Comparison of ENCODE assay signal across 34 cellular contexts in genomic region chr12:49501895-49502294, GRCh38. TPM values are rescaled to one million over a fixed set of nuclear protein-coding genes. Genes with fewer than 3 reads are reported as not detected.
A peak's percentile ranks its signal among the peaks of the same experiment; 100 is the strongest.
DNase-seq lines count a peak whose midpoint lies in the region; ATAC-seq, FAIRE-seq and TF ChIP-seq lines count a peak whose summit lies in the region.
"Had no signal": no experiment of that assay in that cellular context is flagged by ENCODE, and none has a peak within 500 bp of the region (broad histone marks: within the 10 kb centered on the region; RNA-seq: fewer than 3 reads in every experiment).

No MANE protein-coding gene starts in this region.

- no peak for TF ChIP-seq CTCF in IMR-90 (conservative IDR thresholded peaks at IDR 0.05; ENCODE audit: low read depth, low read length)
- no peak for TF ChIP-seq CTCF in GM12878 (IDR thresholded peaks at IDR 0.05 in 2 of 3, conservative IDR thresholded peaks at IDR 0.05 in 1 of 3; ENCODE audit: control insufficient read depth in 2 of 3, extremely low read depth in 1 of 3, insufficient read depth in 1 of 3, low read depth in 3 of 3, low read length in 3 of 3)
- no peak for TF ChIP-seq CTCF in progenitor cell of endocrine pancreas (IDR thresholded peaks at IDR 0.05; ENCODE audit: unreplicated experiment)

- 0 out of 2 replicates have a peak, but pooled peaks cover 3% of the 10 kb centered on the region for H3K9me1 ChIP-seq in IMR-90 (ENCODE audit: insufficient read depth, low read length)

- intact Hi-C loops in activated naive CD4-positive, alpha-beta T cell treated with anti-CD3 and anti-CD28 coated beads for 36 hours (cut with micrococcal nuclease): no loop called here
- intact Hi-C loops in IMR-90 (cut with micrococcal nuclease) (no loop called here), GM12878 (cut with micrococcal nuclease; ENCODE audit: unreplicated experiment) (no loop called here)

- dilution Hi-C loops in IMR-90 (cut with HindIII; ENCODE audit: low sequenced_read_pairs, unreplicated experiment): loop anchor here (25.0 kb wide), 1 partner anchor 140 kb away; the partner anchor contains the start of gene SPATS2

- POLR2A ChIA-PET in IMR-90 (lab: Charles Lee; ENCODE audit: unreplicated experiment): no interaction called here
- POLR2A ChIA-PET in GM12878 (lab: Charles Lee): interaction anchor here (1.1 kb wide), 1 partner anchor 135 kb away, joined by 3 read pairs; no protein-coding TSS in a partner anchor

- H3K27ac ChIP-seq in IMR-90 (ENCODE audit: insufficient read depth, low read length) (no peak overlapping the region), GM12878 (ENCODE audit: control insufficient read depth, insufficient read depth) (peak overlapping the region; percentile 24; the same call in 1 of the 2 replicates)
- H3K27ac ChIP-seq: cardiac muscle cell, esophagus squamous epithelium, gastrocnemius medialis, skin epidermis, vagina had no signal

- no peak overlapping the region; the same call in 1 of the 2 replicates for H3K14ac ChIP-seq in IMR-90 (replicated peaks; ENCODE audit: low read depth, low read length)

- no peaks in the 10 kb centered on the region for H3K79me2 ChIP-seq in GM12878 (ENCODE audit: control insufficient read depth, insufficient read depth, low read length)

- TF ChIP-seq RAD21 in IMR-90 (IDR thresholded peaks at IDR 0.05; ENCODE audit: low read length) (no peak), GM12878 (IDR thresholded peaks at IDR 0.05; ENCODE audit: insufficient read depth, low read depth, low read length) (no peak)

- H3K9me3 ChIP-seq in IMR-90 (ENCODE audit: control insufficient read depth, insufficient read depth, low read length) (no peaks in the 10 kb centered on the region; the same call in 1 of the 2 replicates), GM12878 (replicated peaks; ENCODE audit: control insufficient read depth, insufficient read depth, low read length) (no peaks in the 10 kb centered on the region)
- H3K9me3 ChIP-seq: esophagus squamous epithelium, gastrocnemius medialis, vagina had no signal

- no peaks in the 10 kb centered on the region for H3K36me3 Mint-ChIP-seq in activated naive CD4-positive, alpha-beta T cell treated with anti-CD3 and anti-CD28 coated beads for 36 hours (ENCODE audit: low read depth)
- peaks cover 5% of the 10 kb centered on the region for H3K36me3 Mint-ChIP-seq in activated naive CD4-positive, alpha-beta T cell treated with anti-CD3 and anti-CD28 coated beads, Interleukin-2, amount 10 ng/mL, durations not matched to agents 7 days and 5 days
- peaks cover 33% of the 10 kb centered on the region for H3K36me3 Mint-ChIP-seq in progenitor cell of endocrine pancreas (ENCODE audit: insufficient read depth)

- H3K27ac Mint-ChIP-seq in activated naive CD4-positive, alpha-beta T cell treated with anti-CD3 and anti-CD28 coated beads for 36 hours: peak overlapping the region; percentile 36
- H3K27ac Mint-ChIP-seq in activated naive CD4-positive, alpha-beta T cell treated with anti-CD3 and anti-CD28 coated beads, Interleukin-2, amount 10 ng/mL, durations not matched to agents 7 days and 5 days: no peak overlapping the region
- H3K27ac Mint-ChIP-seq in progenitor cell of endocrine pancreas: peak overlapping the region; percentile 49
- H3K27ac Mint-ChIP-seq: WTC11 had no signal

- H3K4me1 Mint-ChIP-seq in activated naive CD4-positive, alpha-beta T cell treated with anti-CD3 and anti-CD28 coated beads for 36 hours (ENCODE audit: low read depth): peaks cover 18% of the 10 kb centered on the region
- peaks cover 11% of the 10 kb centered on the region for H3K4me1 Mint-ChIP-seq in activated naive CD4-positive, alpha-beta T cell treated with anti-CD3 and anti-CD28 coated beads, Interleukin-2, amount 10 ng/mL, durations not matched to agents 7 days and 5 days
- peaks cover 15% of the 10 kb centered on the region for H3K4me1 Mint-ChIP-seq in progenitor cell of endocrine pancreas (ENCODE audit: low read depth)
- H3K4me1 Mint-ChIP-seq: immature natural killer cell, WTC11 had no signal

- H3K4me2 ChIP-seq in IMR-90 (ENCODE audit: low read depth, low read length) (no peak overlapping the region), GM12878 (ENCODE audit: control insufficient read depth, insufficient read depth) (0 out of 2 replicates have a peak overlapping the region, but pooled peaks have one; percentile 22)

- no peaks in the 10 kb centered on the region for H3K27me3 Mint-ChIP-seq in activated naive CD4-positive, alpha-beta T cell treated with anti-CD3 and anti-CD28 coated beads for 36 hours (ENCODE audit: low read depth)
- H3K27me3 Mint-ChIP-seq in activated naive CD4-positive, alpha-beta T cell treated with anti-CD3 and anti-CD28 coated beads, Interleukin-2, amount 10 ng/mL, durations not matched to agents 7 days and 5 days: no peaks in the 10 kb centered on the region
- H3K27me3 Mint-ChIP-seq in progenitor cell of endocrine pancreas: no peaks in the 10 kb centered on the region

- SMC1A ChIA-PET in GM12878 (lab: Charles Lee; ENCODE audit: uncharacterized antibody, unreplicated experiment): interaction anchor here (6.5 to 33.2 kb wide), 2 partner anchors 11 to 140 kb away, joined by 43 to 740 read pairs; partner anchors contain the start of gene SPATS2

- H4K20me1 ChIP-seq in IMR-90 (ENCODE audit: insufficient read depth, low read length) (no peaks in the 10 kb centered on the region), GM12878 (ENCODE audit: control insufficient read depth, insufficient read depth) (no peaks in the 10 kb centered on the region)

- H4K8ac ChIP-seq in IMR-90 (ENCODE audit: low read depth in 2 of 2, low read length in 2 of 2): peak overlapping the region in 1 of 2 experiments; percentile 52; a peak in 1 of 4 replicates

- peak overlapping the region; percentile 14; the same call in 1 of the 2 replicates for H3K23ac ChIP-seq in IMR-90 (ENCODE audit: low read depth, low read length)

- no peak overlapping the region for H3K56ac ChIP-seq in IMR-90 (ENCODE audit: extremely low read depth, insufficient read depth, low read length)

- H2AK5ac ChIP-seq in IMR-90 (ENCODE audit: low read depth, low read length): no peak overlapping the region

- peak overlapping the region; percentile 46; the same call in 1 of the 2 replicates for H3K4ac ChIP-seq in IMR-90 (ENCODE audit: low read depth, low read length)

- peak; percentile 7 for FAIRE-seq in GM12878 (lab: Jason Lieb, UNC)
- FAIRE-seq: D721Med, GM18507, H1 had no signal

- RAD21 ChIA-PET in GM12878 (lab: Charles Lee; ENCODE audit: unreplicated experiment): interaction anchor here (1.3 kb wide), 1 partner anchor 10 kb away, joined by 5 read pairs; no protein-coding TSS in a partner anchor

- H3K18ac ChIP-seq in IMR-90 (ENCODE audit: low read depth, low read length): no peak overlapping the region

- H4K91ac ChIP-seq in IMR-90 (ENCODE audit: insufficient read depth, low read depth, low read length): no peak overlapping the region

- no peak overlapping the region for H2BK20ac ChIP-seq in IMR-90 (ENCODE audit: low read depth, low read length)

- H3K4me3 Mint-ChIP-seq in activated naive CD4-positive, alpha-beta T cell treated with anti-CD3 and anti-CD28 coated beads for 36 hours: no peak overlapping the region
- no peak overlapping the region for H3K4me3 Mint-ChIP-seq in activated naive CD4-positive, alpha-beta T cell treated with anti-CD3 and anti-CD28 coated beads, Interleukin-2, amount 10 ng/mL, durations not matched to agents 7 days and 5 days
- no peak overlapping the region for H3K4me3 Mint-ChIP-seq in progenitor cell of endocrine pancreas (ENCODE audit: low read depth)
- H3K4me3 Mint-ChIP-seq: immature natural killer cell, WTC11 had no signal

- H3K36me3 ChIP-seq in IMR-90 (ENCODE audit: control insufficient read depth, insufficient read depth, low read length) (peaks cover 9% of the 10 kb centered on the region), GM12878 (ENCODE audit: control insufficient read depth in 2 of 2, insufficient read depth in 2 of 2, low read length in 1 of 2) (peaks cover 0 to 25% of the 10 kb centered on the region in 2 experiments)

- H3K9ac ChIP-seq in IMR-90 (ENCODE audit: low read depth, low read length) (no peak overlapping the region), GM12878 (ENCODE audit: control insufficient read depth, insufficient read depth, low read length) (no peak overlapping the region)

- H2BK15ac ChIP-seq in IMR-90 (ENCODE audit: low read depth, low read length): no peak overlapping the region

- CTCF ChIA-PET in activated naive CD4-positive, alpha-beta T cell treated with anti-CD3 and anti-CD28 coated beads for 36 hours (lab: Charles Lee): interaction anchor here (1.2 to 7.1 kb wide), 4 partner anchors 10 to 143 kb away, joined by 3 to 46 read pairs (median 6); no protein-coding TSS in a partner anchor
- CTCF ChIA-PET in activated naive CD4-positive, alpha-beta T cell treated with anti-CD3 and anti-CD28 coated beads, Interleukin-2, amount 10 ng/mL, durations not matched to agents 7 days and 5 days (lab: Charles Lee): interaction anchor here (0.5 to 2.0 kb wide), 3 partner anchors 12 to 143 kb away, joined by 3 to 11 read pairs (median 4); no protein-coding TSS in a partner anchor
- CTCF ChIA-PET in IMR-90 (lab: Yijun Ruan, JAX) (no interaction called here), GM12878 (lab: Yijun Ruan, JAX) (interaction anchor here (2.0 kb wide), 1 partner anchor 144 kb away, joined by 10 read pairs; no protein-coding TSS in a partner anchor)

- H3K4me1 ChIP-seq in IMR-90 (ENCODE audit: control insufficient read depth, insufficient read depth, low read length): peaks cover 5% of the 10 kb centered on the region
- peaks cover 11% of the 10 kb centered on the region for H3K4me1 ChIP-seq in GM12878 (ENCODE audit: control insufficient read depth, insufficient read depth, low read length)
- H3K4me1 ChIP-seq: gastrocnemius medialis, vagina had no signal

- H2AFZ ChIP-seq in IMR-90 (replicated peaks; ENCODE audit: low read length, poor library complexity): no peak overlapping the region
- no peak overlapping the region for H2AFZ ChIP-seq in GM12878 (ENCODE audit: control insufficient read depth, low read depth, low read length)

- BruUV-seq in IMR-90 (replicated peaks; lab: Mats Ljungman, UMichigan) (no TSS peak), GM12878 (replicated peaks; lab: Mats Ljungman, UMichigan) (no TSS peak)

- no peak for DNase-seq in activated naive CD4-positive, alpha-beta T cell treated with anti-CD3 and anti-CD28 coated beads for 36 hours
- no peak for DNase-seq in activated naive CD4-positive, alpha-beta T cell treated with anti-CD3 and anti-CD28 coated beads, Interleukin-2, amount 10 ng/mL, durations not matched to agents 7 days and 5 days
- DNase-seq in IMR-90: no peak
- no peak for DNase-seq in GM12878 (ENCODE audit: low read depth, low spot score)
- no peak for DNase-seq in progenitor cell of endocrine pancreas (ENCODE audit: low spot score, unreplicated experiment)
- no peak for DNase-seq in NCI-H510A treated with DMSO at 0.1 percent for 48 hours (lab: John Stamatoyannopoulos, UW)
- DNase-seq in stimulated activated naive CD8-positive, alpha-beta T cell treated with anti-CD3 and anti-CD28 coated beads, Interleukin-15, Interleukin-2, amounts not matched to agents 100 U/mL and 50 U/mL, for 24 hours: no peak
- DNase-seq: ACHN; activated CD4-positive, alpha-beta T cell treated with anti-CD3 and anti-CD28 coated beads, Interleukin-2, amount 50 U/mL, for 48 hours; activated naive CD4-positive, alpha-beta T cell; activated T-cell treated with anti-CD3 and anti-CD28 coated beads for 4 hours; anterior cingulate cortex; cortex of kidney; esophagus squamous epithelium; gastrocnemius medialis; hippocampal formation; immature natural killer cell; mesendoderm; NCI-H1048; NCI-H1694 treated with DMSO at 0.1 percent for 48 hours; NCI-H2171 treated with DMSO at 0.1 percent for 48 hours; NCI-H524 treated with DMSO at 0.1 percent for 48 hours; occipital lobe; stimulated activated CD4-positive, alpha-beta T cell treated with anti-CD3 and anti-CD28 coated beads, Interleukin-2, amount 100 ng/mL, for 24 hours; substantia nigra had no signal

- H3K4me3 ChIP-seq in IMR-90 (ENCODE audit: insufficient read depth, low read depth, low read length): no peak overlapping the region
- no peak overlapping the region for H3K4me3 ChIP-seq in GM12878
- H3K4me3 ChIP-seq: cardiac muscle cell, esophagus squamous epithelium, gastrocnemius medialis, skin epidermis, vagina had no signal

- no CpG with 5 or more reads among the region's 1 CpG for WGBS in IMR-90 (ENCODE audit: extremely low coverage in 2 of 2, insufficient read length in 1 of 2), 2 experiments
- 58% methylated on average over 1 of the region's 1 CpG for WGBS in GM12878 (ENCODE audit: insufficient coverage, insufficient replicate concordance, low lambda C conversion rate, missing lambda C conversion rate)

- no peaks in the 10 kb centered on the region for H3K27me3 ChIP-seq in IMR-90 (ENCODE audit: control insufficient read depth, insufficient read depth, low read length)
- H3K27me3 ChIP-seq in GM12878 (replicated peaks in 1 of 2; ENCODE audit: control insufficient read depth in 2 of 2, insufficient read depth in 2 of 2, low read length in 1 of 2): no peaks in the 10 kb centered on the region
- H3K27me3 ChIP-seq: cardiac muscle cell, esophagus squamous epithelium, gastrocnemius medialis, vagina had no signal

- peak overlapping the region; percentile 64 for H2BK5ac ChIP-seq in IMR-90 (ENCODE audit: low read depth, low read length, poor library complexity, severe bottlenecking)

- H4K5ac ChIP-seq in IMR-90 (ENCODE audit: low read depth, low read length): no peak overlapping the region

- in situ Hi-C loops in IMR-90 (cut with MboI; ENCODE audit: low sequenced_read_pairs) (no loop called here), GM12878 (cut with MboI) (no loop called here)

- no peak for TF ChIP-seq EP300 in GM12878 (IDR thresholded peaks at IDR 0.05; ENCODE audit: borderline replicate concordance in 1 of 2, control insufficient read depth in 1 of 2, low read depth in 2 of 2, low read length in 2 of 2)

- H2AK9ac ChIP-seq in IMR-90 (replicated peaks; ENCODE audit: low read depth, low read length, poor library complexity): no peak overlapping the region

- TF ChIP-seq POLR2A in IMR-90 (IDR thresholded peaks at IDR 0.05; ENCODE audit: low read depth, low read length) (no peak), GM12878 (IDR thresholded peaks at IDR 0.05; ENCODE audit: low read depth, low read length) (no peak)

- no peaks in the 10 kb centered on the region for H3K9me3 Mint-ChIP-seq in activated naive CD4-positive, alpha-beta T cell treated with anti-CD3 and anti-CD28 coated beads for 36 hours
- H3K9me3 Mint-ChIP-seq in activated naive CD4-positive, alpha-beta T cell treated with anti-CD3 and anti-CD28 coated beads, Interleukin-2, amount 10 ng/mL, durations not matched to agents 7 days and 5 days: no peaks in the 10 kb centered on the region
- H3K9me3 Mint-ChIP-seq in progenitor cell of endocrine pancreas (ENCODE audit: low read depth): no peaks in the 10 kb centered on the region
- H3K9me3 Mint-ChIP-seq: immature natural killer cell had no signal

- peak overlapping the region; percentile 16; the same call in 1 of the 2 replicates for H2BK120ac ChIP-seq in IMR-90 (ENCODE audit: low read depth, low read length)

- no peak for ATAC-seq in IMR-90 (ENCODE audit: low read depth)
- no peak for ATAC-seq in GM12878
- ATAC-seq in HG02610 (IDR thresholded peaks at IDR 0.05; ENCODE audit: unreplicated experiment): no peak
- no peak for ATAC-seq in stimulated activated naive CD8-positive, alpha-beta T cell treated with anti-CD3 and anti-CD28 coated beads, Interleukin-15, Interleukin-2, amounts not matched to agents 100 U/mL and 50 U/mL, for 24 hours
- ATAC-seq: gastrocnemius medialis, left lobe of liver, WTC11 had no signal

- H3K79me1 ChIP-seq in IMR-90 (ENCODE audit: low read depth in 1 of 2, low read length in 2 of 2): peaks cover 4 to 23% of the 10 kb centered on the region in 2 experiments

RNA-seq across cellular contexts. Expression of gene KCNH3, which starts 36.9 kb away (rescaled TPM):
- under 1 TPM; 0.57 to 0.91 TPM for total RNA-seq in activated naive CD4-positive, alpha-beta T cell treated with anti-CD3 and anti-CD28 coated beads for 36 hours
- total RNA-seq in IMR-90 (2012; rRNA removed) (0.28 TPM in 1 of 2 replicates, not detected in the other), GM12878 (2014; rRNA removed) (0.11 and 0.45 TPM in 2 replicates), GM12878 (2014; rRNA removed; fragmentation: Illumina TruSeq; extraction: Trizol) (0.05 TPM in 1 of 2 replicates, not detected in the other), GM12878 (2021) (0.08 and 0.29 TPM in 2 replicates), progenitor cell of endocrine pancreas (29.2 and 31.9 TPM in 2 replicates)
- polyA plus RNA-seq in IMR-90 (2012; rRNA removed) (0.10 and 0.20 TPM in 2 replicates), GM12878 (2011; rRNA removed) (0.03 TPM in 1 of 2 replicates, not detected in the other), GM12878 (2014; fragmentation: Illumina TruSeq; extraction: Trizol) (0.04 TPM in 1 of 2 replicates, not detected in the other), GM12878 (2014; fragmentation: Nextera tagmentation; extraction: Ambion mirVana) (not detected), GM12878 (2014; rRNA removed) (0.26 and 0.49 TPM in 2 replicates), GM12878 (2016; fragmentation: Nextera tagmentation; extraction: Ambion mirVana) (not detected)
- polyA plus RNA-seq in IMR-90 (2012; cell fraction: cytosol; rRNA removed): 0.05 and 0.09 TPM in 2 replicates
- polyA plus RNA-seq in IMR-90 (2012; cell fraction: nucleus; rRNA removed; ENCODE audit: low replicate concordance): 0.49 and 1.6 TPM in 2 replicates
- 0.20 and 0.27 TPM in 2 replicates for total RNA-seq in GM12878 (2013; cell fraction: nucleolus; rRNA removed)
- polyA plus RNA-seq in GM12878 (2011; ENCODE audit: low read depth): 0.09 TPM
- 0.06 and 0.07 TPM in 2 replicates for polyA plus RNA-seq in GM12878 (2011; cell fraction: cytosol; rRNA removed)
- 0.19 and 0.25 TPM in 2 replicates for polyA plus RNA-seq in GM12878 (2011; cell fraction: nucleus; rRNA removed)
- polyA plus RNA-seq in GM12878 (2012): 0.32 and 0.77 TPM in 2 replicates
- polyA minus RNA-seq in GM12878 (2011; rRNA and poly(A)+ RNA removed): not detected in 2 replicates
- not detected in 2 replicates for polyA minus RNA-seq in GM12878 (2011; cell fraction: cytosol; rRNA and poly(A)+ RNA removed)
- polyA minus RNA-seq in GM12878 (2011; cell fraction: nucleus; rRNA and poly(A)+ RNA removed): not detected in 2 replicates
- total RNA-seq: gastrocnemius medialis, vagina had no signal

Comparison
In these comparisons a context has a peak if more than half of its experiments do, and no peak if none do; other contexts are left out.
1. RNA of gene KCNH3, which starts 36.9 kb away (total RNA-seq): 29.2 to 31.9 TPM in progenitor cell of endocrine pancreas; 0.57 to 0.91 TPM in activated naive CD4-positive, alpha-beta T cell treated with anti-CD3 and anti-CD28 coated beads for 36 hours, 0.05 to 0.45 TPM in GM12878 and 0.28 TPM in IMR-90; every median in the first group is over 10 times any median in the second.